In genomic region chr10:75431180-75432111, GRCh38 we compare ENCODE assay signal across 8 cellular contexts. TPM values are rescaled to one million over a fixed set of nuclear protein-coding genes. Genes with fewer than 3 reads are reported as not detected.
A peak's percentile ranks its signal among the peaks of the same experiment; 100 is the strongest.
DNase-seq lines count a peak whose midpoint lies in the region; ATAC-seq, FAIRE-seq and TF ChIP-seq lines count a peak whose summit lies in the region.

Gene LRMDA (plus strand): TSS chr10:75431624.

- no peak for TF ChIP-seq POLR2A in esophagus squamous epithelium (IDR thresholded peaks at IDR 0.05)
- no peak for TF ChIP-seq POLR2A in H54 (IDR thresholded peaks at IDR 0.05; ENCODE audit: low read depth, low read length)

- peaks cover 62 to 72% (median 69%) of the 10 kb centered on the region in 3 donors for H3K27me3 Mint-ChIP-seq in naive B cell

- no peaks in the 10 kb centered on the region for H3K9me3 ChIP-seq in esophagus squamous epithelium

- H3K4me1 Mint-ChIP-seq in naive B cell, result peaks cover 3 to 19% (median 15%) of the 10 kb centered on the region in 3 donors

- DNase-seq in GM19238 (ENCODE audit: insufficient read length, low spot score) (peak; percentile 41), OCI-M1 (lab: John Stamatoyannopoulos, UW) (peak; percentile 52), esophagus squamous epithelium (lab: John Stamatoyannopoulos, UW) (no peak), naive B cell (no peak), H54 (ENCODE audit: insufficient read length, low spot score) (no peak), iPS-NIHi7 (ENCODE audit: extremely low spot score) (no peak)
- no peak for DNase-seq in activated CD4-positive, alpha-beta T cell treated with anti-CD3 and anti-CD28 coated beads, Interleukin-2, amount 50 U/mL, for 4 hours

- H3K4me3 ChIP-seq in esophagus squamous epithelium, result peak within 1 kb of the TSS; percentile 45 to 80 (median 60)

- 24 to 63% methylated on average over 6 to 13 of the region's 82 CpGs for WGBS in esophagus squamous epithelium, 2 donors

- peak in 2 of 6 experiments; percentile 3 to 6 for TF ChIP-seq CTCF in esophagus squamous epithelium (IDR thresholded peaks at IDR 0.05)

- H3K27ac ChIP-seq in esophagus squamous epithelium, result peak within 1 kb of the TSS; percentile 76 to 93 (median 86)

- no peaks in the 10 kb centered on the region for H3K36me3 Mint-ChIP-seq in naive B cell

- intact Hi-C loops in esophagus squamous epithelium (cut with DNase I), result no loop called here

- H3K27me3 ChIP-seq in esophagus squamous epithelium, result no peaks in the 10 kb centered on the region

- H3K27ac Mint-ChIP-seq in naive B cell, result peak within 1 kb of the TSS in 2 of 6 donors; percentile 2 to 22

- no peaks in the 10 kb centered on the region for H3K36me3 ChIP-seq in esophagus squamous epithelium

- no peak for FAIRE-seq in H54 (lab: Jason Lieb, UNC)

- peak within 1 kb of the TSS in 6 of 8 donors; percentile 59 to 87 (median 72) for H3K4me3 Mint-ChIP-seq in naive B cell

- H3K4me1 ChIP-seq in esophagus squamous epithelium, result peaks cover 38 to 63% (median 48%) of the 10 kb centered on the region in 3 donors

- no peaks in the 10 kb centered on the region for H3K9me3 Mint-ChIP-seq in naive B cell

- ATAC-seq in naive B cell (ENCODE audit: low read depth in 2 of 2) (no peak), GM19324 (IDR thresholded peaks at IDR 0.05; ENCODE audit: low FRiP score, unreplicated experiment) (no peak)

RNA-seq across cellular contexts. Expression of gene LRMDA, which starts in this region (rescaled TPM):
- total RNA-seq in esophagus squamous epithelium, result 10 to 100 TPM in 1 of 4 donors, 1 to 10 TPM in 1, under 1 TPM in 1, not detected in 1; 0.88 to 14.1 (median 5.1) TPM
- 1 to 10 TPM in 1 of 6 donors, not detected in 5; 2.1 TPM for polyA plus RNA-seq in naive B cell (ENCODE audit: low read depth in 6 of 6)

Comparison
In these comparisons a context has a peak if more than half of its experiments do, and no peak if none do; other contexts are left out.
1. DNase-seq: peak in GM19238 (single experiment) and OCI-M1 (single experiment); none in esophagus squamous epithelium (single experiment), naive B cell (single experiment), activated CD4-positive, alpha-beta T cell treated with anti-CD3 and anti-CD28 coated beads, Interleukin-2, amount 50 U/mL, for 4 hours (0 of 2), H54 (single experiment) and iPS-NIHi7 (single experiment).